8 cellular contexts compared by ENCODE assay signal in the genomic region with DNA sequence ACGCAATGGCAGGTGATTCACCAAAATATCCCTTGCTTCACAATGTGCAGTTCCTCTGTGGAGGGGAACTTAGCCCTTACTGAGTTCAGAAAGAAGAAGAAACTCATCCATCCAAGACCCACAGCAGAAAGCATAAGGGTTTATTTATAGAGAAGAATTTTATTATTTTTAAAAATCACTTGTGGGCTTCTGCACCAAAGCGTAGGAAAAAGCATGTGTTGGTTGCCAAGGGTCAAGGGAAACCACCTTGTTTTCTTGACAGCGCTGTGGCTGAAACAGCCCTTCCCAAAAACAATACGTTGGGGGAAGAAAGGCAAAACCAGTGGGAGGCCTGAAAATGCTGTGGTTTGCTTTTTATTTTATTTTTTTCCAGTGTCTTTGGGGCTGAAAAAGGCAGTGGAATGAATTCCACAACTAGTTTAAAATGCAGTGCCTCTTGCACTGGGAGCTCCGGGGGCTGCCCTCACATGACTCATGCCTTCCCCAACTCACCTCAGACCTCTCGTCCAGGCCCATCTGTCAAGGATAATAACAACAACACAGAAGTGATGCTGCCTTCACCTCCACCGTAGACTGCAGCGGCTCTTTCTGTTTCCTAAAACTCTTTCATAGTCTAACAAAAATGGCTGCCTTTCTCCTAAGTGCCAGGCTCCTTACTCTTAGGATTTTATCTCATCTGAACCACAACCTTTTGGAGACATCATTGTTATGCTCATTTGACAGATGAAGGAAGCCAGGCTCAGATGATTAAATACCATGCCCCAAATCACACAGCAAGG.
DNase-seq lines count a peak whose midpoint lies in the region; ATAC-seq and TF ChIP-seq lines count a peak whose summit lies in the region.

No MANE protein-coding gene starts in this region.

- H3K27ac ChIP-seq in osteoblast (ENCODE audit: low read depth, low read length) (peak overlapping the region; percentile 65), gastroesophageal sphincter (no peak overlapping the region)

- H3K27me3 Mint-ChIP-seq in activated CD4-positive, alpha-beta memory T cell treated with anti-CD3 and anti-CD28 coated beads, Interleukin-2, amount 10 ng/mL, durations not matched to agents 7 days and 5 days, result peaks cover 6% of the 10 kb centered on the region

- H3K36me3 ChIP-seq in osteoblast (ENCODE audit: insufficient read depth, low read length) (no peaks in the 10 kb centered on the region), gastroesophageal sphincter (no peaks in the 10 kb centered on the region)

- POLR2A ChIA-PET in activated CD4-positive, alpha-beta memory T cell treated with anti-CD3 and anti-CD28 coated beads, Interleukin-2, amount 10 ng/mL, durations not matched to agents 7 days and 5 days (lab: Charles Lee), result interaction anchor here (1.1 kb wide), 1 partner anchor 13 kb away, joined by 4 read pairs; no protein-coding TSS in a partner anchor

- H4K20me1 ChIP-seq in osteoblast (ENCODE audit: insufficient read depth, low read length), result no peaks in the 10 kb centered on the region

- DNase-seq in activated CD4-positive, alpha-beta memory T cell treated with anti-CD3 and anti-CD28 coated beads, Interleukin-2, amount 10 ng/mL, durations not matched to agents 7 days and 5 days, result no peak
- DNase-seq in osteoblast (ENCODE audit: insufficient read length, low spot score, missing footprints) (no peak), occipital lobe (lab: John Stamatoyannopoulos, UW) (no peak), NCI-H2171 treated with DMSO at 0.1 percent for 48 hours (lab: John Stamatoyannopoulos, UW) (no peak), NCI-H1694 (lab: John Stamatoyannopoulos, UW) (no peak)

- no peak for TF ChIP-seq EP300 in gastroesophageal sphincter (IDR thresholded peaks at IDR 0.05)

- H3K27ac Mint-ChIP-seq in activated CD4-positive, alpha-beta memory T cell treated with anti-CD3 and anti-CD28 coated beads, Interleukin-2, amount 10 ng/mL, durations not matched to agents 7 days and 5 days, result peak overlapping the region; percentile 36

- TF ChIP-seq POLR2A in gastroesophageal sphincter (IDR thresholded peaks at IDR 0.05), result no peak

- H3K9me3 ChIP-seq in osteoblast (ENCODE audit: low read depth, low read length), result no peaks in the 10 kb centered on the region
- H3K9me3 ChIP-seq in gastroesophageal sphincter, result no peaks in the 10 kb centered on the region

- H3K4me3 Mint-ChIP-seq in activated CD4-positive, alpha-beta memory T cell treated with anti-CD3 and anti-CD28 coated beads, Interleukin-2, amount 10 ng/mL, durations not matched to agents 7 days and 5 days, result no peak overlapping the region

- CTCF ChIA-PET in activated CD4-positive, alpha-beta memory T cell treated with anti-CD3 and anti-CD28 coated beads, Interleukin-2, amount 10 ng/mL, durations not matched to agents 7 days and 5 days (lab: Charles Lee), result no interaction called here

- peaks cover 18% of the 10 kb centered on the region for H3K4me1 ChIP-seq in osteoblast (ENCODE audit: insufficient read depth, low read length)
- H3K4me1 ChIP-seq in gastroesophageal sphincter, result peaks cover 0 to 15% (median 2%) of the 10 kb centered on the region in 3 donors

- H3K4me1 Mint-ChIP-seq in activated CD4-positive, alpha-beta memory T cell treated with anti-CD3 and anti-CD28 coated beads, Interleukin-2, amount 10 ng/mL, durations not matched to agents 7 days and 5 days, result peaks cover 51% of the 10 kb centered on the region

- TF ChIP-seq CTCF in osteoblast (IDR thresholded peaks at IDR 0.05; ENCODE audit: extremely low read depth, low read depth, low read length) (no peak), gastroesophageal sphincter (IDR thresholded peaks at IDR 0.05) (no peak)

- ATAC-seq in GM18517 (IDR thresholded peaks at IDR 0.05; ENCODE audit: unreplicated experiment) (peak; percentile 43), HG02642 (IDR thresholded peaks at IDR 0.05; ENCODE audit: poor library complexity, unreplicated experiment) (peak; percentile 58), gastroesophageal sphincter (no peak)

- peak overlapping the region; percentile 10 for H3K4me3 ChIP-seq in osteoblast (ENCODE audit: insufficient read depth, low read length)
- no peak overlapping the region for H3K4me3 ChIP-seq in gastroesophageal sphincter

- no peaks in the 10 kb centered on the region for H3K79me2 ChIP-seq in osteoblast (ENCODE audit: insufficient read depth, low read length)

- 41 to 50% methylated on average over 7 to 8 of the region's 8 CpGs for WGBS in gastroesophageal sphincter (ENCODE audit: low coverage in 1 of 2), 2 donors

- no peaks in the 10 kb centered on the region for H3K9me3 Mint-ChIP-seq in activated CD4-positive, alpha-beta memory T cell treated with anti-CD3 and anti-CD28 coated beads, Interleukin-2, amount 10 ng/mL, durations not matched to agents 7 days and 5 days

- H2AFZ ChIP-seq in osteoblast (ENCODE audit: low read length), result peak overlapping the region; percentile 77

- H3K36me3 Mint-ChIP-seq in activated CD4-positive, alpha-beta memory T cell treated with anti-CD3 and anti-CD28 coated beads, Interleukin-2, amount 10 ng/mL, durations not matched to agents 7 days and 5 days (ENCODE audit: low read depth), result no peaks in the 10 kb centered on the region

- peak overlapping the region; percentile 56 for H3K4me2 ChIP-seq in osteoblast (ENCODE audit: insufficient read depth, low read length)

- H3K27me3 ChIP-seq in osteoblast (ENCODE audit: insufficient read depth, low read length) (no peaks in the 10 kb centered on the region), gastroesophageal sphincter (no peaks in the 10 kb centered on the region)
